10 cellular contexts compared by ENCODE assay signal in genomic region chr2:121699421-121700328, GRCh38. TPM values are rescaled to one million over a fixed set of nuclear protein-coding genes. Genes with fewer than 3 reads are reported as not detected.
DNase-seq lines count a peak whose midpoint lies in the region; ATAC-seq and FAIRE-seq lines count a peak whose summit lies in the region.
"Had no signal": no experiment of that assay in that cellular context is flagged by ENCODE, and none has a peak within 500 bp of the region (broad histone marks: within the 10 kb centered on the region; RNA-seq: fewer than 3 reads in every experiment).

No MANE protein-coding gene starts in this region.

- H3K27me3 ChIP-seq in ACC112 (ENCODE audit: insufficient read depth, low read length), result no peaks in the 10 kb centered on the region
- H3K27me3 ChIP-seq: suprapubic skin had no signal

- peaks cover 21% of the 10 kb centered on the region for H3K4me1 ChIP-seq in ACC112 (ENCODE audit: control insufficient read depth, insufficient read depth, low read length, unreplicated experiment)
- H3K4me1 ChIP-seq: Caco-2 had no signal

- no peaks in the 10 kb centered on the region for H3K36me3 ChIP-seq in ACC112 (ENCODE audit: insufficient read depth, low read length)
- H3K36me3 ChIP-seq: suprapubic skin had no signal

- ATAC-seq in HG03342 (IDR thresholded peaks at IDR 0.05; ENCODE audit: unreplicated experiment) (peak; percentile 99), left ventricle myocardium superior (peak; percentile 59)

- FAIRE-seq in GM19239 (lab: Jason Lieb, UNC), result peak; percentile 37

- intact Hi-C loops in left ventricle myocardium superior (cut with micrococcal nuclease), result no loop called here

- DNase-seq in GM19239 (ENCODE audit: insufficient read length, low spot score) (peak; percentile 68), SHP77 treated with DMSO at 0.1 percent for 48 hours (lab: John Stamatoyannopoulos, UW) (peak; percentile 45), activated gamma-delta T cell (lab: John Stamatoyannopoulos, UW) (peak; percentile 38), left ventricle myocardium superior (no peak), HuH-7.5 (ENCODE audit: low spot score) (no peak)
- peak; percentile 93 for DNase-seq in stimulated activated CD4-positive, alpha-beta T cell treated with anti-CD3 and anti-CD28 coated beads, Interleukin-1b, Interleukin-23, amount 100 ng/mL, for 48 hours

- no peaks in the 10 kb centered on the region for H3K79me2 ChIP-seq in ACC112 (ENCODE audit: control insufficient read depth, insufficient read depth, low read length, unreplicated experiment)

- no peak overlapping the region for H2AFZ ChIP-seq in ACC112 (ENCODE audit: low read length, unreplicated experiment)

- H3K27ac ChIP-seq in ACC112 (ENCODE audit: low read depth, low read length), result no peak overlapping the region
- H3K27ac ChIP-seq: suprapubic skin had no signal

- H3K4me3 ChIP-seq in ACC112 (ENCODE audit: low read depth, low read length), result peak overlapping the region; percentile 21; the same call in 1 of the 2 replicates
- H3K4me3 ChIP-seq: suprapubic skin had no signal

RNA-seq across cellular contexts. Expression of gene NIFK, which starts 37.0 kb away (rescaled TPM):
- total RNA-seq in left ventricle myocardium superior, result 20.7 TPM

RNA-seq across cellular contexts. Expression of gene CLASP1, which starts 50.4 kb away (rescaled TPM):
- total RNA-seq in left ventricle myocardium superior, result 66.5 TPM

RNA-seq across cellular contexts. Expression of gene TSN, which starts 55.8 kb away (rescaled TPM):
- 38.1 TPM for total RNA-seq in left ventricle myocardium superior

Comparison
In these comparisons a context has a peak if more than half of its experiments do, and no peak if none do; other contexts are left out.
1. DNase-seq: peak in GM19239 (single experiment), SHP77 treated with DMSO at 0.1 percent for 48 hours (single experiment), activated gamma-delta T cell (single experiment) and stimulated activated CD4-positive, alpha-beta T cell treated with anti-CD3 and anti-CD28 coated beads, Interleukin-1b, Interleukin-23, amount 100 ng/mL, for 48 hours (single experiment); none in left ventricle myocardium superior (single experiment) and HuH-7.5 (single experiment).